ENCODE assay signal across 30 cellular contexts in the genomic region with DNA sequence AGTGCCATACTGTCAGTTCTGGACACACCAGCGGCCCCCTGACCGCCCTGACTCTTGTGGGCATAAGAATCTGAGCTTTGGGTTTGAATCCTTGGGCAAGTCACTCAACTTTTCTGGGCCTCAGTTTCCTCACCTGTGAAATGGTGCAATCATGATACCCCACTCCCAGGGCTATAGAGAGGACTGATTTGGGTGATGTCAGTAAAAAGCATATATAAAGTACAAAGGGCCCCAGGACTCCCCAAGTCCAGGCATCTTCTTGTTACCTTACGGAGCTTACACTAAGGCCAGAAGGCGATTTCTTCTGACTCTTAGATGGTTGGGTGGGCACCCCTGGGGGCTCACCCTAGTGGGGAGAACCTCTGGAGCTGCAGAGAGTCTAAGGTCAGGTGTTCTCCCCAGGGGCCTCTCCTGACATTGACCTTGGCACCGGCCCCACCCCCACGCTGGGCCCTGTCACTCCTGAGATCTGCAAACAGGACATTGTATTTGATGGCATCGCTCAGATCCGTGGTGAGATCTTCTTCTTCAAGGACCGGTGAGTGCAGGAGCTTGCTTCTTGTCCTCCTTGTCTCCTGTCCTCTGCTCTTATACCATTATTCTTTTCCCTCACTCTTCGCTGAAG. TPM values are rescaled to one million over a fixed set of nuclear protein-coding genes. Genes with fewer than 3 reads are reported as not detected.
"Had no signal": no experiment of that assay in that cellular context is flagged by ENCODE, and none has a peak within 500 bp of the region (broad histone marks: within the 10 kb centered on the region; RNA-seq: fewer than 3 reads in every experiment).

No MANE protein-coding gene starts in this region.

- H3K9me3 ChIP-seq: ascending aorta, heart right ventricle, left lung, SK-N-SH, spleen, testis, transverse colon had no signal

- H3K4me1 ChIP-seq: ascending aorta had no signal

- H3K36me3 ChIP-seq: left lung, transverse colon had no signal

- H3K4me3 Mint-ChIP-seq: activated naive CD4-positive, alpha-beta T cell treated with anti-CD3 and anti-CD28 coated beads, Interleukin-2, amount 10 ng/mL, durations not matched to agents 7 days and 5 days; activated naive CD8-positive, alpha-beta T cell treated with anti-CD3 and anti-CD28 coated beads, Interleukin-2, amount 10 ng/mL, durations not matched to agents 7 days and 5 days; activated T-cell treated with anti-CD3 and anti-CD28 coated beads, Interleukin-2, amount 50 U/mL, for 24 hours; effector memory CD8-positive, alpha-beta T cell; mesothelial cell of epicardium; naive thymus-derived CD4-positive, alpha-beta T cell; T-helper 1 cell treated with Interleukin-12 subunit alpha and Interleukin-12 subunit beta and Interleukin-4 antibody, amounts not matched to agents 30 μg/mL and 1 μg/mL, for 36 hours had no signal

- ATAC-seq: effector memory CD8-positive, alpha-beta T cell; esophagus mucosa; heart right ventricle; left lung; naive thymus-derived CD4-positive, alpha-beta T cell; right cardiac atrium had no signal

- DNase-seq: activated CD4-positive, alpha-beta T cell treated with anti-CD3 and anti-CD28 coated beads for 4 hours; activated CD4-positive, alpha-beta T cell treated with anti-CD3 and anti-CD28 coated beads, Interleukin-2, amount 50 U/mL, for 4 hours; activated CD8-positive, alpha-beta memory T cell treated with anti-CD3 and anti-CD28 coated beads for 24 hours; activated CD8-positive, alpha-beta memory T cell treated with anti-CD3 and anti-CD28 coated beads, Interleukin-2, amount 50 U/mL, for 48 hours; activated gamma-delta T cell; activated naive CD4-positive, alpha-beta T cell treated with anti-CD3 and anti-CD28 coated beads, Interleukin-2, amount 10 ng/mL, durations not matched to agents 7 days and 5 days; activated naive CD8-positive, alpha-beta T cell treated with anti-CD3 and anti-CD28 coated beads, Interleukin-2, amount 10 ng/mL, durations not matched to agents 7 days and 5 days; activated T-cell treated with anti-CD3 and anti-CD28 coated beads, Interleukin-2, amount 50 U/mL, for 24 hours; brain microvascular endothelial cell; dorsolateral prefrontal cortex; effector memory CD8-positive, alpha-beta T cell; foreskin melanocyte; heart right ventricle; left lung; naive thymus-derived CD4-positive, alpha-beta T cell; right cardiac atrium; SK-N-SH; spleen; stimulated activated naive CD4-positive, alpha-beta T cell treated with Interleukin-2 at 50 U/mL for 16 hours; SW 1271; T-helper 9 cell; testis; transverse colon had no signal

- H3K27me3 ChIP-seq: ascending aorta, brain microvascular endothelial cell, dorsolateral prefrontal cortex, heart right ventricle, left lung, testis, transverse colon had no signal

- H3K27ac Mint-ChIP-seq: activated naive CD4-positive, alpha-beta T cell treated with anti-CD3 and anti-CD28 coated beads, Interleukin-2, amount 10 ng/mL, durations not matched to agents 7 days and 5 days; activated naive CD8-positive, alpha-beta T cell treated with anti-CD3 and anti-CD28 coated beads, Interleukin-2, amount 10 ng/mL, durations not matched to agents 7 days and 5 days; activated T-cell treated with anti-CD3 and anti-CD28 coated beads, Interleukin-2, amount 50 U/mL, for 24 hours; effector memory CD8-positive, alpha-beta T cell; mesothelial cell of epicardium; naive thymus-derived CD4-positive, alpha-beta T cell; T-helper 1 cell treated with Interleukin-12 subunit alpha and Interleukin-12 subunit beta and Interleukin-4 antibody, amounts not matched to agents 30 μg/mL and 1 μg/mL, for 36 hours had no signal

- H3K36me3 Mint-ChIP-seq: activated naive CD4-positive, alpha-beta T cell treated with anti-CD3 and anti-CD28 coated beads, Interleukin-2, amount 10 ng/mL, durations not matched to agents 7 days and 5 days; activated naive CD8-positive, alpha-beta T cell treated with anti-CD3 and anti-CD28 coated beads, Interleukin-2, amount 10 ng/mL, durations not matched to agents 7 days and 5 days; naive thymus-derived CD4-positive, alpha-beta T cell had no signal

- H3K27ac ChIP-seq: ascending aorta, brain microvascular endothelial cell, dorsolateral prefrontal cortex, heart right ventricle, left lung, parathyroid adenoma, transverse colon, VCaP had no signal

- H3K4me3 ChIP-seq: ascending aorta, coronary artery, dorsolateral prefrontal cortex, heart right ventricle, left lung, spleen, testis, transverse colon had no signal

- H3K9me3 Mint-ChIP-seq: activated naive CD4-positive, alpha-beta T cell treated with anti-CD3 and anti-CD28 coated beads, Interleukin-2, amount 10 ng/mL, durations not matched to agents 7 days and 5 days; activated naive CD8-positive, alpha-beta T cell treated with anti-CD3 and anti-CD28 coated beads, Interleukin-2, amount 10 ng/mL, durations not matched to agents 7 days and 5 days; activated T-cell treated with anti-CD3 and anti-CD28 coated beads, Interleukin-2, amount 50 U/mL, for 24 hours; effector memory CD8-positive, alpha-beta T cell; mesothelial cell of epicardium; T-helper 1 cell treated with Interleukin-12 subunit alpha and Interleukin-12 subunit beta and Interleukin-4 antibody, amounts not matched to agents 30 μg/mL and 1 μg/mL, for 36 hours had no signal

- H3K4me1 Mint-ChIP-seq: activated naive CD4-positive, alpha-beta T cell treated with anti-CD3 and anti-CD28 coated beads, Interleukin-2, amount 10 ng/mL, durations not matched to agents 7 days and 5 days had no signal

RNA-seq across cellular contexts. Expression of a gene that starts 13.9 kb away (rescaled TPM):
- polyA plus RNA-seq: naive thymus-derived CD4-positive, alpha-beta T cell had no signal
